1 cellular context compared by ENCODE assay signal in the genomic region with DNA sequence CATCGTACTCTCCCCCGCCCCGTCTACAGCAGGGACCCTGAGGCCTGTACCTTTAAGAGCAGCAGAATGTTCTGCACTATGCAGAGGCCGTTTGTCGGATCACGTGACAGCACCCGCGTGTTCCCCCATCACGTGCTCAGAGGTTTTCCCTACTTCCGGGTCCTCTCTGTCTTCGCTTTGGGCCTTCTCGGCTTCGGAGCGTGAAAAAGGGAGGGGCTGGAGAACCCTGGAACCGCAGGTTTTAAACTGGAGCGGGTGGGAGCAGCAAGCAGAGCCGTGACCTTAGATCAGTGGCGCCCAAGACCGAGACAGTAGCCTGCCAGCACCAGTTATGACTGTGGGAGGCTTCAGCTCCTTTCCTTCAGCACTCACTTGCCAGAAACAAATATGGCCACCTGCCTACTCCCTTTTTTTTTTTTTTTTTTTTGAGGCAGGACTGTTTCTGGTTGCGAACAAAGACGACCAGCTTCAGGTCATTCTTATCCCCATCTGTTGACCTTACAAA.
A peak's percentile ranks its signal among the peaks of the same experiment; 100 is the strongest.
TF ChIP-seq lines count a peak whose summit lies in the region.

A gene (minus strand): TSS at position 105 of the 505 bp plus-strand sequence. CDS start 315 bp downstream, outside the sequence.

TF ChIP-seq in GM23338, 12 proteins besides CTCF, POLR2A, EP300 and RAD21:
- no peak; the same call in 1 of the 2 replicates for TF ChIP-seq POLR2AphosphoS5 (IDR thresholded peaks at IDR 0.05; ENCODE audit: low read depth)
- TF ChIP-seq, protein P1, sequence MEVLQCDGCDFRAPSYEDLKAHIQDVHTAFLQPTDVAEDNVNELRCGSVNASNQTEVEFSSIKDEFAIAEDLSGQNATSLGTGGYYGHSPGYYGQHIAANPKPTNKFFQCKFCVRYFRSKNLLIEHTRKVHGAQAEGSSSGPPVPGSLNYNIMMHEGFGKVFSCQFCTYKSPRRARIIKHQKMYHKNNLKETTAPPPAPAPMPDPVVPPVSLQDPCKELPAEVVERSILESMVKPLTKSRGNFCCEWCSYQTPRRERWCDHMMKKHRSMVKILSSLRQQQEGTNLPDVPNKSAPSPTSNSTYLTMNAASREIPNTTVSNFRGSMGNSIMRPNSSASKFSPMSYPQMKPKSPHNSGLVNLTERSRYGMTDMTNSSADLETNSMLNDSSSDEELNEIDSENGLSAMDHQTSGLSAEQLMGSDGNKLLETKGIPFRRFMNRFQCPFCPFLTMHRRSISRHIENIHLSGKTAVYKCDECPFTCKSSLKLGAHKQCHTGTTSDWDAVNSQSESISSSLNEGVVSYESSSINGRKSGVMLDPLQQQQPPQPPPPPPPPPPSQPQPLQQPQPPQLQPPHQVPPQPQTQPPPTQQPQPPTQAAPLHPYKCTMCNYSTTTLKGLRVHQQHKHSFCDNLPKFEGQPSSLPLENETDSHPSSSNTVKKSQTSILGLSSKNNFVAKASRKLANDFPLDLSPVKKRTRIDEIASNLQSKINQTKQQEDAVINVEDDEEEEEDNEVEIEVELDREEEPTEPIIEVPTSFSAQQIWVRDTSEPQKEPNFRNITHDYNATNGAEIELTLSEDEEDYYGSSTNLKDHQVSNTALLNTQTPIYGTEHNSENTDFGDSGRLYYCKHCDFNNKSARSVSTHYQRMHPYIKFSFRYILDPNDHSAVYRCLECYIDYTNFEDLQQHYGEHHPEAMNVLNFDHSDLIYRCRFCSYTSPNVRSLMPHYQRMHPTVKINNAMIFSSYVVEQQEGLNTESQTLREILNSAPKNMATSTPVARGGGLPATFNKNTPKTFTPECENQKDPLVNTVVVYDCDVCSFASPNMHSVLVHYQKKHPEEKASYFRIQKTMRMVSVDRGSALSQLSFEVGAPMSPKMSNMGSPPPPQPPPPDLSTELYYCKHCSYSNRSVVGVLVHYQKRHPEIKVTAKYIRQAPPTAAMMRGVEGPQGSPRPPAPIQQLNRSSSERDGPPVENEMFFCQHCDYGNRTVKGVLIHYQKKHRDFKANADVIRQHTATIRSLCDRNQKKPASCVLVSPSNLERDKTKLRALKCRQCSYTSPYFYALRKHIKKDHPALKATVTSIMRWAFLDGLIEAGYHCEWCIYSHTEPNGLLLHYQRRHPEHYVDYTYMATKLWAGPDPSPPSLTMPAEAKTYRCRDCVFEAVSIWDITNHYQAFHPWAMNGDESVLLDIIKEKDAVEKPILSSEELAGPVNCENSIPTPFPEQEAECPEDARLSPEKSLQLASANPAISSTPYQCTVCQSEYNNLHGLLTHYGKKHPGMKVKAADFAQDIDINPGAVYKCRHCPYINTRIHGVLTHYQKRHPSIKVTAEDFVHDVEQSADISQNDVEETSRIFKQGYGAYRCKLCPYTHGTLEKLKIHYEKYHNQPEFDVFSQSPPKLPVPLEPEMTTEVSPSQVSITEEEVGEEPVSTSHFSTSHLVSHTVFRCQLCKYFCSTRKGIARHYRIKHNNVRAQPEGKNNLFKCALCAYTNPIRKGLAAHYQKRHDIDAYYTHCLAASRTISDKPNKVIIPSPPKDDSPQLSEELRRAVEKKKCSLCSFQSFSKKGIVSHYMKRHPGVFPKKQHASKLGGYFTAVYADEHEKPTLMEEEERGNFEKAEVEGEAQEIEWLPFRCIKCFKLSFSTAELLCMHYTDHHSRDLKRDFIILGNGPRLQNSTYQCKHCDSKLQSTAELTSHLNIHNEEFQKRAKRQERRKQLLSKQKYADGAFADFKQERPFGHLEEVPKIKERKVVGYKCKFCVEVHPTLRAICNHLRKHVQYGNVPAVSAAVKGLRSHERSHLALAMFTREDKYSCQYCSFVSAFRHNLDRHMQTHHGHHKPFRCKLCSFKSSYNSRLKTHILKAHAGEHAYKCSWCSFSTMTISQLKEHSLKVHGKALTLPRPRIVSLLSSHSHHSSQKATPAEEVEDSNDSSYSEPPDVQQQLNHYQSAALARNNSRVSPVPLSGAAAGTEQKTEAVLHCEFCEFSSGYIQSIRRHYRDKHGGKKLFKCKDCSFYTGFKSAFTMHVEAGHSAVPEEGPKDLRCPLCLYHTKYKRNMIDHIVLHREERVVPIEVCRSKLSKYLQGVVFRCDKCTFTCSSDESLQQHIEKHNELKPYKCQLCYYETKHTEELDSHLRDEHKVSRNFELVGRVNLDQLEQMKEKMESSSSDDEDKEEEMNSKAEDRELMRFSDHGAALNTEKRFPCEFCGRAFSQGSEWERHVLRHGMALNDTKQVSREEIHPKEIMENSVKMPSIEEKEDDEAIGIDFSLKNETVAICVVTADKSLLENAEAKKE (CRISPR knock-in tag; IDR thresholded peaks at IDR 0.05): no peak
- TF ChIP-seq, protein P2, sequence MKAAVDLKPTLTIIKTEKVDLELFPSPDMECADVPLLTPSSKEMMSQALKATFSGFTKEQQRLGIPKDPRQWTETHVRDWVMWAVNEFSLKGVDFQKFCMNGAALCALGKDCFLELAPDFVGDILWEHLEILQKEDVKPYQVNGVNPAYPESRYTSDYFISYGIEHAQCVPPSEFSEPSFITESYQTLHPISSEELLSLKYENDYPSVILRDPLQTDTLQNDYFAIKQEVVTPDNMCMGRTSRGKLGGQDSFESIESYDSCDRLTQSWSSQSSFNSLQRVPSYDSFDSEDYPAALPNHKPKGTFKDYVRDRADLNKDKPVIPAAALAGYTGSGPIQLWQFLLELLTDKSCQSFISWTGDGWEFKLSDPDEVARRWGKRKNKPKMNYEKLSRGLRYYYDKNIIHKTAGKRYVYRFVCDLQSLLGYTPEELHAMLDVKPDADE (IDR thresholded peaks at IDR 0.05): peak; percentile 81
- TF ChIP-seq JUNB (IDR thresholded peaks at IDR 0.05; ENCODE audit: unreplicated experiment): no peak
- peak; percentile 70; the same call in 1 of the 2 replicates for TF ChIP-seq CREB1 (CRISPR knock-in tag; IDR thresholded peaks at IDR 0.05; ENCODE audit: low read depth)
TF ChIP-seq in GM23338: peak in this region for 2.
